32 cellular contexts compared by ENCODE assay signal in the genomic region with DNA sequence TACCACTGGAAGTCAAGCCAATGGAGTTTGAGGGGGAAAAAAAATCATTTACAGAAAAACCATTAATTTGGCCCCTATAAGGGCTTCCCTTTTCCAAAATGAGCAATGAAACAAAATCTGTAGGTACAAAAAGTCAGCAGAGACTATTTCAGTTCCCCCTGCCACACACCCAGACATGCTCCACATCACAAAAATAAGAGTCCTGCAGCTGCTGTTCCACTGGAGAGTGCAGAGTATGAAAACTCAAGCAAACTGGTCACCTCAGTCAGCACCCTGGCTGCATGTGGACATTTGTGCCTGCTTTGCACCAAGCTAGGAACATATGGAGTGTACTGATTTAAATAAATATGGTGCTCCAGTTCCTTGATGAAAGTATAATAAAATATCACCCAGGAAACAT. TPM values are rescaled to one million over a fixed set of nuclear protein-coding genes. Genes with fewer than 3 reads are reported as not detected.
A peak's percentile ranks its signal among the peaks of the same experiment; 100 is the strongest.
DNase-seq lines count a peak whose midpoint lies in the region; ATAC-seq, FAIRE-seq and TF ChIP-seq lines count a peak whose summit lies in the region.
"Had no signal": no experiment of that assay in that cellular context is flagged by ENCODE, and none has a peak within 500 bp of the region (broad histone marks: within the 10 kb centered on the region; RNA-seq: fewer than 3 reads in every experiment).

No MANE protein-coding gene starts in this region.

- no peak for DNase-seq in GM18507 (ENCODE audit: extremely low spot score, insufficient read length, low read depth)
- no peak for DNase-seq in MM.1S
- no peak for DNase-seq in pancreas
- DNase-seq in head of caudate nucleus: no peak
- no peak for DNase-seq in COLO829 (ENCODE audit: low spot score)
- no peak for DNase-seq in effector CD4-positive, alpha-beta T cell
- DNase-seq in epidermal melanocyte (ENCODE audit: insufficient read length, low spot score): no peak
- DNase-seq: activated CD4-positive, alpha-beta T cell treated with anti-CD3 and anti-CD28 coated beads for 36 hours; activated naive CD4-positive, alpha-beta T cell treated with Interleukin-2 at 50 U/mL for 16 hours; activated T-cell treated with anti-CD3 and anti-CD28 coated beads, Interleukin-2, amount 50 U/mL, for 4 hours; amygdala; CD4-positive, alpha-beta T cell; DMS 273 treated with DMSO at 0.1 percent for 48 hours; HCEC 1CT; IMR-90; kidney glomerular epithelial cell; mammary epithelial cell; MG63; NCI-H1436; NCI-H510A treated with DMSO at 0.1 percent for 48 hours; SHP77; stimulated activated CD4-positive, alpha-beta T cell treated with anti-CD3 and anti-CD28 coated beads, Interleukin-1b, Interleukin-23, amount 100 ng/mL, for 48 hours; stimulated activated naive CD4-positive, alpha-beta T cell; T-cell had no signal

- H3K27me3 ChIP-seq in MM.1S (replicated peaks; ENCODE audit: insufficient read depth, low read length) (no peaks in the 10 kb centered on the region), pancreas (no peaks in the 10 kb centered on the region)
- H3K27me3 ChIP-seq: MG63 had no signal

- ATAC-seq in GM21786 (IDR thresholded peaks at IDR 0.05; ENCODE audit: unreplicated experiment) (peak; percentile 32), pancreas (no peak)
- ATAC-seq: activated CD4-positive, alpha-beta T cell treated with anti-CD3 and anti-CD28 coated beads for 36 hours; activated T-cell treated with anti-CD3 and anti-CD28 coated beads, Interleukin-2, amount 50 U/mL, for 4 hours; T-cell had no signal

- H3K9me2 ChIP-seq in MM.1S (replicated peaks; ENCODE audit: insufficient read depth, low read length): no peaks in the 10 kb centered on the region

- FAIRE-seq in GM18507 (lab: Jason Lieb, UNC) (peak; percentile 83), pancreas (lab: Jason Lieb, UNC) (no peak)
- FAIRE-seq: endometrium, G401.6, TTC549 had no signal

- H3K4me2 ChIP-seq in MM.1S (ENCODE audit: low read depth, low read length): no peak overlapping the region

- intact Hi-C loops in pancreas (cut with DNase I) (loop anchor here in 1 of 3 donors (10.0 kb wide), 1 partner anchor 61 kb away; no protein-coding TSS in a partner anchor), head of caudate nucleus (cut with DNase I) (no loop called here)

- H2AFZ ChIP-seq in MM.1S (ENCODE audit: low read length): no peak overlapping the region

- H3K27ac ChIP-seq in MM.1S (ENCODE audit: low read length) (peak overlapping the region; percentile 19; the same call in 1 of the 2 replicates), pancreas (peak overlapping the region in 3 of 4 donors; percentile 80 to 90 (median 80))
- H3K27ac ChIP-seq: thoracic aorta had no signal

- peaks cover 35% of the 10 kb centered on the region for H3F3A ChIP-seq in MM.1S (ENCODE audit: insufficient read depth, low read length)

- H3K79me2 ChIP-seq in MM.1S (ENCODE audit: low read length): peaks cover 100% of the 10 kb centered on the region

- peaks cover 83% of the 10 kb centered on the region for H3K4me1 ChIP-seq in MM.1S (ENCODE audit: low read length)
- H3K4me1 ChIP-seq in pancreas: peaks cover 52 to 77% (median 71%) of the 10 kb centered on the region in 3 donors

- H3K36me3 ChIP-seq in MM.1S (replicated peaks; ENCODE audit: insufficient read depth, low read length) (peaks cover 39% of the 10 kb centered on the region), pancreas (no peaks in the 10 kb centered on the region)
- H3K36me3 ChIP-seq: MG63, thoracic aorta had no signal

- no peak for TF ChIP-seq CTCF in MM.1S (IDR thresholded peaks at IDR 0.05; ENCODE audit: low read length)
- TF ChIP-seq CTCF in pancreas (IDR thresholded peaks at IDR 0.05): no peak

- H4K20me1 ChIP-seq in MM.1S (ENCODE audit: insufficient read depth, low read length): no peaks in the 10 kb centered on the region

- H3K4me3 ChIP-seq in MM.1S (ENCODE audit: low read length): no peak overlapping the region
- no peak overlapping the region for H3K4me3 ChIP-seq in pancreas
- H3K4me3 ChIP-seq: MG63, thoracic aorta had no signal

- H3K9ac ChIP-seq in MM.1S (ENCODE audit: low read length): no peak overlapping the region

- H3K9me3 ChIP-seq in MM.1S (replicated peaks; ENCODE audit: insufficient read depth, low read length): no peaks in the 10 kb centered on the region
- no peaks in the 10 kb centered on the region for H3K9me3 ChIP-seq in pancreas
- H3K9me3 ChIP-seq: MG63, thoracic aorta had no signal

RNA-seq across cellular contexts. Expression of gene POU2AF1, which starts 15.1 kb away (rescaled TPM):
- total RNA-seq in pancreas: 1 to 10 TPM in 1 of 6 donors, under 1 TPM in 5; 0.08 to 2.2 (median 0.41) TPM
- under 1 TPM; 0.19 to 0.73 TPM for polyA plus RNA-seq in pancreas
- total RNA-seq: IMR-90, pulmonary artery endothelial cell, skeletal muscle tissue, thoracic aorta had no signal
- polyA plus RNA-seq: fibroblast of lung, IMR-90 had no signal
